Comparison of ENCODE assay signal across 11 cellular contexts in genomic region chr13:28492527-28493367, GRCh38. TPM values are rescaled to one million over a fixed set of nuclear protein-coding genes. Genes with fewer than 3 reads are reported as not detected.
A peak's percentile ranks its signal among the peaks of the same experiment; 100 is the strongest.
DNase-seq lines count a peak whose midpoint lies in the region; ATAC-seq and TF ChIP-seq lines count a peak whose summit lies in the region.
"Had no signal": no experiment of that assay in that cellular context is flagged by ENCODE, and none has a peak within 500 bp of the region (broad histone marks: within the 10 kb centered on the region; RNA-seq: fewer than 3 reads in every experiment).

No MANE protein-coding gene starts in this region.

- H3K27me3 ChIP-seq in iPS-15b (ENCODE audit: control insufficient read depth, insufficient read depth, low read length) (peaks cover 35% of the 10 kb centered on the region), testis (no peaks in the 10 kb centered on the region)

- peak; percentile 41 for DNase-seq in NK-92 treated with Interleukin-12 subunit alpha and Interleukin-12 subunit beta, amount 100 ng/mL, for 24 hours (lab: John Stamatoyannopoulos, UW)
- DNase-seq in NK-92 (lab: John Stamatoyannopoulos, UW; ENCODE audit: unreplicated experiment) (no peak), testis (no peak), DMS53 (lab: John Stamatoyannopoulos, UW) (no peak)
- peak; percentile 12 to 46 for DNase-seq in activated CD4-positive, alpha-beta T cell treated with anti-CD3 and anti-CD28 coated beads, Interleukin-2, amount 50 U/mL, for 48 hours
- DNase-seq in stimulated activated CD8-positive, alpha-beta memory T cell treated with anti-CD3 and anti-CD28 coated beads, Interleukin-7, amount 100 ng/mL, for 4 hours (ENCODE audit: low read depth in 2 of 2): peak; percentile 23 to 27
- DNase-seq: amygdala, natural killer cell, NCI-H2029 treated with DMSO at 0.1 percent for 48 hours had no signal

- H3K36me3 ChIP-seq in iPS-15b (ENCODE audit: control insufficient read depth, insufficient read depth, low read length): no peaks in the 10 kb centered on the region
- H3K36me3 ChIP-seq in testis (ENCODE audit: low read depth, missing control alignments): no peaks in the 10 kb centered on the region

- 55 to 58% methylated on average over 10 of the region's 10 CpGs for WGBS in testis, 2 donors

- H3K4me3 ChIP-seq in iPS-15b (ENCODE audit: low read depth, low read length): peak overlapping the region; percentile 84
- H3K4me3 ChIP-seq in testis: peak overlapping the region in 1 of 2 donors; percentile 67

- TF ChIP-seq CTCF in testis (IDR thresholded peaks at IDR 0.05): no peak

- H3K9ac ChIP-seq in iPS-15b (ENCODE audit: low read depth, low read length): no peak overlapping the region

- H3K9me3 ChIP-seq in iPS-15b (ENCODE audit: control insufficient read depth, insufficient read depth, low read length): no peaks in the 10 kb centered on the region
- H3K9me3 ChIP-seq in testis: no peaks in the 10 kb centered on the region

- ATAC-seq in GM21526 (IDR thresholded peaks at IDR 0.05; ENCODE audit: low FRiP score, unreplicated experiment): no peak

- no peak overlapping the region for H3K27ac ChIP-seq in testis

- TF ChIP-seq POLR2A in testis (IDR thresholded peaks at IDR 0.05): no peak

- intact Hi-C loops in testis (cut with DNase I; ENCODE audit: low total_unique reads): no loop called here

- peaks cover 20% of the 10 kb centered on the region for H3K4me1 ChIP-seq in iPS-15b (ENCODE audit: control insufficient read depth, insufficient read depth, low read length)
- peaks cover 3% of the 10 kb centered on the region for H3K4me1 ChIP-seq in testis

RNA-seq across cellular contexts. Expression of gene FLT1, which starts 2.2 kb away (rescaled TPM):
- 10 to 100 TPM; 26.6 to 47.4 TPM for total RNA-seq in testis
- 48.1 TPM for polyA plus RNA-seq in testis (ENCODE audit: insufficient read depth, low read depth, low replicate concordance)

Comparison
In these comparisons a context has a peak if more than half of its experiments do, and no peak if none do; other contexts are left out.
1. DNase-seq: peak in NK-92 treated with Interleukin-12 subunit alpha and Interleukin-12 subunit beta, amount 100 ng/mL, for 24 hours (single experiment), activated CD4-positive, alpha-beta T cell treated with anti-CD3 and anti-CD28 coated beads, Interleukin-2, amount 50 U/mL, for 48 hours (2 of 2) and stimulated activated CD8-positive, alpha-beta memory T cell treated with anti-CD3 and anti-CD28 coated beads, Interleukin-7, amount 100 ng/mL, for 4 hours (2 of 2); none in NK-92 (single experiment), testis (single experiment) and DMS53 (single experiment).